In the genomic region with DNA sequence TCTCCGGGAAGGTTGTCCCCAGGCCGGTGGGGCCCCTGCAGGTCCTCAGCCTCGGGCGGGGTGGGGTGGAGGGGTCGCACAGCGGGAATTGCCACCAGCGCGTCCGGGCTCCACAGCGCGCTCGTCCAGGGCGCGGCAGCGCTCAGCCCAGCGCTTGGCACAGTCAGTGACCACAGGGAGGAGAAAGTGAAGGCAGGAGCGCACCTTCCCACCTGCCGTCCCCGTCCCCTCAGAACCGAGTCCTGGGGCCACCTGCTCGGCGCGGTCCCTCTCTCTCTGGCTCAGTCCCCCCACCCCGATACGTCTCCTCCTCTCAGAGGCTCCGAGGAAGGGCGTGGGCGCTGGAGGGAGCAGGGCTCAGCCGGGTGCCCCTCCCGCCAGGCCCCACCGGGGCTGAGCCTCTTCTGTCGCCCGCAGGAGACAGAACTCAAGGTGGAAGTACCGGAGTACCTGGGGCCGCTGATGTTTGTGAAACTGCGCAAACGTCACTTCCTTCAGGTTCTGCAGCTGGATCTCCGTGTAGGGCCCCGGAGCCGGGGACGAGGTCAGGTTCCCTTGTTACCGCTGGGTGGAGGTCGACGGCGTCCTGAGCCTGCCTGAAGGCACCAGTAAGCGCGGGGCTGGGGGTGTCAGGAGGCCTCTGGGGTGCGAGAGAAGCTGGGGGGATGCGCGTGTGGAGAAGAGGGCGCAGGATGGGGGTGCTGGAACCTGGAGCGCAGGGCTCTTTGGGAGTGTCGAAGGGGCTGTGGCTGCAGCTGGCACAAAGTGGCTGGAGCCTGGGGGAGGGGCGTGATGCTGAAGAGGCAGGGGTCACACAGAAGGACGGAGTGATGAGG, we compare ENCODE assay signal across 6 cellular contexts. TPM values are rescaled to one million over a fixed set of nuclear protein-coding genes. Genes with fewer than 3 reads are reported as not detected.
DNase-seq lines count a peak whose midpoint lies in the region; ATAC-seq and TF ChIP-seq lines count a peak whose summit lies in the region.
"Not testable (repeated sequence)": the region's sequence is repeated elsewhere in the genome, so short reads cannot be mapped to it uniquely, and the experiment has no call there.

No MANE protein-coding gene starts in this region.

- POLR2A ChIA-PET in OCI-LY7 (lab: Charles Lee), result not testable (repeated sequence)

- H3K27me3 ChIP-seq in esophagus squamous epithelium (peaks cover 0 to 63% (median 0%) of the 10 kb centered on the region in 4 donors), neuron (ENCODE audit: insufficient read depth, low read length) (peaks cover 44% of the 10 kb centered on the region), upper lobe of right lung (peaks cover 12% of the 10 kb centered on the region)

- CTCF ChIA-PET in OCI-LY7 (lab: Charles Lee; ENCODE audit: unreplicated experiment), result interaction anchor here (0.5 kb wide), 1 partner anchor 774 kb away, joined by 3 read pairs; no protein-coding TSS in a partner anchor

- H3K9me3 ChIP-seq in OCI-LY7 (ENCODE audit: low read length); esophagus squamous epithelium; neuron (ENCODE audit: low read length); upper lobe of right lung: not testable (repeated sequence)

- BruUV-seq in OCI-LY7 (replicated peaks; lab: Mats Ljungman, UMichigan), result not testable (repeated sequence)

- H3K4me1 Mint-ChIP-seq in activated T-cell treated with anti-CD3 and anti-CD28 coated beads, Interleukin-2, amount 50 U/mL, for 4 hours (ENCODE audit: low read depth), result peaks cover 62% of the 10 kb centered on the region

- DNase-seq in OCI-LY7 (ENCODE audit: low spot score), result peak; percentile 84
- peak; percentile 48 for DNase-seq in activated T-cell treated with anti-CD3 and anti-CD28 coated beads, Interleukin-2, amount 50 U/mL, for 4 hours
- not testable (repeated sequence) for DNase-seq in esophagus squamous epithelium (lab: John Stamatoyannopoulos, UW); upper lobe of right lung

- peak overlapping the region; percentile 59; the same call in 1 of the 2 replicates for H2AFZ ChIP-seq in OCI-LY7 (ENCODE audit: low read length)
- not testable (repeated sequence) for H2AFZ ChIP-seq in neuron (ENCODE audit: low read depth, low read length)

- not testable (repeated sequence) for H3K27me3 Mint-ChIP-seq in activated T-cell treated with anti-CD3 and anti-CD28 coated beads, Interleukin-2, amount 50 U/mL, for 4 hours (ENCODE audit: low read depth)

- not testable (repeated sequence) for H3K9me3 Mint-ChIP-seq in activated T-cell treated with anti-CD3 and anti-CD28 coated beads, Interleukin-2, amount 50 U/mL, for 4 hours

- not testable (repeated sequence) for H3K79me2 ChIP-seq in OCI-LY7 (ENCODE audit: insufficient read depth, low read depth, low read length)

- peak; percentile 30 for TF ChIP-seq POLR2A in GM19099 (IDR thresholded peaks at IDR 0.05; ENCODE audit: extremely low read depth, insufficient read length, low read depth)
- peak in 1 of 4 donors; percentile 32 for TF ChIP-seq POLR2A in esophagus squamous epithelium (IDR thresholded peaks at IDR 0.05)

- H3K27ac ChIP-seq in OCI-LY7 (ENCODE audit: low read depth, low read length, poor library complexity, severe bottlenecking) (peak overlapping the region; percentile 52), esophagus squamous epithelium (peak overlapping the region in 3 of 4 donors; percentile 46 to 55 (median 46))
- H3K27ac ChIP-seq in upper lobe of right lung, result not testable (repeated sequence)

- H3K36me3 ChIP-seq in OCI-LY7 (ENCODE audit: insufficient read depth, low read length), result peaks cover 14% of the 10 kb centered on the region
- H3K36me3 ChIP-seq in esophagus squamous epithelium; neuron (ENCODE audit: insufficient read depth, low read length); upper lobe of right lung: not testable (repeated sequence)

- peaks cover 47% of the 10 kb centered on the region for H3K4me1 ChIP-seq in OCI-LY7 (ENCODE audit: insufficient read depth, low read length, poor library complexity, severe bottlenecking)
- peaks cover 12 to 59% (median 15%) of the 10 kb centered on the region in 3 donors for H3K4me1 ChIP-seq in esophagus squamous epithelium
- peaks cover 23% of the 10 kb centered on the region for H3K4me1 ChIP-seq in neuron (ENCODE audit: insufficient read depth, low read length)
- not testable (repeated sequence) for H3K4me1 ChIP-seq in upper lobe of right lung

- intact Hi-C loops in OCI-LY7 (cut with micrococcal nuclease; ENCODE audit: unreplicated experiment); esophagus squamous epithelium (cut with DNase I); upper lobe of right lung (cut with DNase I): not testable (repeated sequence)

- H3K4me3 Mint-ChIP-seq in activated T-cell treated with anti-CD3 and anti-CD28 coated beads, Interleukin-2, amount 50 U/mL, for 4 hours, result peak overlapping the region; percentile 86

- H3K4me3 ChIP-seq in OCI-LY7 (ENCODE audit: low read depth, low read length, poor library complexity, severe bottlenecking) (peak overlapping the region; percentile 81), esophagus squamous epithelium (peak overlapping the region; percentile 22 to 58 (median 42)), neuron (ENCODE audit: low read length) (peak overlapping the region; percentile 11), upper lobe of right lung (peak overlapping the region; percentile 25)

- peak; percentile 81 to 84 for ATAC-seq in activated T-cell treated with anti-CD3 and anti-CD28 coated beads, Interleukin-2, amount 50 U/mL, for 4 hours
- ATAC-seq in upper lobe of right lung, result peak; percentile 42

- WGBS in esophagus squamous epithelium, 2 donors, result 9 to 22% methylated on average over 4 to 13 of the region's 55 CpGs

- H3K36me3 Mint-ChIP-seq in activated T-cell treated with anti-CD3 and anti-CD28 coated beads, Interleukin-2, amount 50 U/mL, for 4 hours (ENCODE audit: insufficient read depth), result not testable (repeated sequence)

- peak; percentile 33; the same call in 1 of the 2 replicates for TF ChIP-seq CTCF in OCI-LY7 (conservative IDR thresholded peaks at IDR 0.05; ENCODE audit: low read length)
- TF ChIP-seq CTCF in esophagus squamous epithelium (IDR thresholded peaks at IDR 0.05), result peak in 1 of 6 experiments; percentile 9
- not testable (repeated sequence) for TF ChIP-seq CTCF in upper lobe of right lung (IDR thresholded peaks at IDR 0.05)

- peak overlapping the region; percentile 84 for H3K4me2 ChIP-seq in OCI-LY7 (ENCODE audit: low read length)

- H4K20me1 ChIP-seq in OCI-LY7 (ENCODE audit: insufficient read depth, low read length), result not testable (repeated sequence)

- H3K9me2 ChIP-seq in OCI-LY7 (ENCODE audit: insufficient read depth, low read length), result not testable (repeated sequence)

RNA-seq across cellular contexts. Expression of a gene that starts 5.5 kb away (rescaled TPM):
- total RNA-seq in OCI-LY7 (2014; rRNA removed; shearing (Covaris generic)), result 1.3 and 2.4 TPM in 2 replicates
- 5.2 and 5.6 TPM in 2 replicates for total RNA-seq in OCI-LY7 (2022)
- 1 to 10 TPM in 2 of 3 donors, under 1 TPM in 1; 0.90 to 1.8 (median 1.1) TPM for total RNA-seq in activated T-cell treated with anti-CD3 and anti-CD28 coated beads, Interleukin-2, amount 50 U/mL, for 4 hours
- total RNA-seq in esophagus squamous epithelium, result 1 to 10 TPM in 1 of 4 donors, under 1 TPM in 2, not detected in 1; 0.27 to 1.5 (median 0.57) TPM
- 1.3 TPM for total RNA-seq in upper lobe of right lung

RNA-seq across cellular contexts. Expression of a gene that starts 5.6 kb away (rescaled TPM):
- 11.6 and 14.6 TPM in 2 replicates for total RNA-seq in OCI-LY7 (2014; rRNA removed; shearing (Covaris generic))
- total RNA-seq in OCI-LY7 (2022) (21.7 and 25.2 TPM in 2 replicates), esophagus squamous epithelium (10 to 100 TPM in 2 of 4 donors, 1 to 10 TPM in 2; 5.5 to 18.9 (median 12.5) TPM), upper lobe of right lung (17.4 TPM)
- 10 to 100 TPM; 20.6 to 28.1 (median 25.2) TPM for total RNA-seq in activated T-cell treated with anti-CD3 and anti-CD28 coated beads, Interleukin-2, amount 50 U/mL, for 4 hours

RNA-seq across cellular contexts. Expression of a gene that starts 16.2 kb away (rescaled TPM):
- 52.8 and 63.7 TPM in 2 replicates for total RNA-seq in OCI-LY7 (2014; rRNA removed; shearing (Covaris generic))
- 63.5 and 81.4 TPM in 2 replicates for total RNA-seq in OCI-LY7 (2022)
- total RNA-seq in activated T-cell treated with anti-CD3 and anti-CD28 coated beads, Interleukin-2, amount 50 U/mL, for 4 hours, result 100 to 1,000 TPM; 107 to 122 (median 108) TPM
- 100 to 1,000 TPM; 446 to 796 (median 696) TPM for total RNA-seq in esophagus squamous epithelium
- total RNA-seq in upper lobe of right lung, result 44.6 TPM

RNA-seq across cellular contexts. Expression of a gene that starts 16.5 kb away (rescaled TPM):
- 18.9 and 20.8 TPM in 2 replicates for total RNA-seq in OCI-LY7 (2014; rRNA removed; shearing (Covaris generic))
- total RNA-seq in OCI-LY7 (2022) (26.0 and 29.8 TPM in 2 replicates), esophagus squamous epithelium (10 to 100 TPM in 3 of 4 donors, 1 to 10 TPM in 1; 8.1 to 17.4 (median 11.4) TPM), upper lobe of right lung (18.3 TPM)
- 10 to 100 TPM; 16.9 to 19.2 (median 17.1) TPM for total RNA-seq in activated T-cell treated with anti-CD3 and anti-CD28 coated beads, Interleukin-2, amount 50 U/mL, for 4 hours

RNA-seq across cellular contexts. Expression of a gene that starts 56.2 kb away (rescaled TPM):
- total RNA-seq in OCI-LY7 (2014; rRNA removed; shearing (Covaris generic)), result not detected in 2 replicates
- not detected in 2 replicates for total RNA-seq in OCI-LY7 (2022)
- under 1 TPM in 1 of 3 donors, not detected in 2; 0.13 TPM for total RNA-seq in activated T-cell treated with anti-CD3 and anti-CD28 coated beads, Interleukin-2, amount 50 U/mL, for 4 hours
- 1 to 10 TPM in 2 of 4 donors, under 1 TPM in 2; 0.29 to 2.3 (median 1.3) TPM for total RNA-seq in esophagus squamous epithelium
- total RNA-seq in upper lobe of right lung, result not detected

Comparison
In these comparisons a context has a peak if more than half of its experiments do, and no peak if none do; other contexts are left out.
1. H3K4me3 ChIP-seq: peak in every context shown above with its lines; median percentile 81 in OCI-LY7; 42 in esophagus squamous epithelium; 25 in upper lobe of right lung; 11 in neuron.